In the genomic region with DNA sequence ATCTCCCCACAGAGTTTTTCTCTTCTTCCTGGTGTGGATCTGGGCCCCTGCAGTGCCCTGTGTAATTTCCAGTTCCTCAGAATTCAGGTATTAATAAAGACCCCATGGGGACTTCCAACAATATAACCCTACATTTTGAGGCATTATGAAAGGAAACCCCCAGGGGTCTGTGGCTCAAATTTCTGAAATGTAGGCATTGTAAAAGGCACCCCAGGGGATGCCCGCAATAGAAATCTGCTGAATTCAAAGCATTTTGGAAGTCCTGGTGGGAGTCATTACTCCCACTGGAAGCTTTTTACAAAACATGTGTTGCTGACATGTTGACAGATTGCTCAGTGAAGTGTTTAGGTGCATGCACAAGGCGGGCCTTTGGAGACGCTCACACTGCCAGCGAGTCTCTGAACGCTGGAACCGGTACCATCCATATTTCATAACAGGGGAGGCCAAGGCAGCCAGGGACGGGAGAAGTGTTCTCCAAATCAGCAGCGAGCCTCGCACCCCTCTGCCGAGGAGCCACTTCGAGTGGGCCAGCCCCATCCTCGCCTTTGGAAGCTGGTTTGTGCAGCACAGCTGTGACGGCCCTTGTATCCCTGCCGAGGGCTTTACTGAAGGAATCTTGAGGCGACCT, we compare ENCODE assay signal across 9 cellular contexts.
DNase-seq lines count a peak whose midpoint lies in the region; ATAC-seq and TF ChIP-seq lines count a peak whose summit lies in the region.
"Had no signal": no experiment of that assay in that cellular context is flagged by ENCODE, and none has a peak within 500 bp of the region (broad histone marks: within the 10 kb centered on the region; RNA-seq: fewer than 3 reads in every experiment).

No MANE protein-coding gene starts in this region.

- H3K79me1 ChIP-seq in mesenchymal stem cell (replicated peaks; ENCODE audit: low read length, poor library complexity, severe bottlenecking), result peaks cover 10% of the 10 kb centered on the region

- peaks cover 14% of the 10 kb centered on the region for H3K27me3 Mint-ChIP-seq in CD8-positive, alpha-beta T cell (ENCODE audit: low read depth)

- no peak for TF ChIP-seq POLR2A in thyroid gland (IDR thresholded peaks at IDR 0.05)

- H3K36me3 Mint-ChIP-seq in CD8-positive, alpha-beta T cell, result no peaks in the 10 kb centered on the region

- H3K27me3 ChIP-seq in mesenchymal stem cell (ENCODE audit: control insufficient read depth in 1 of 2, insufficient read depth in 1 of 2, low read length in 2 of 2) (no peaks in the 10 kb centered on the region), thyroid gland (no peaks in the 10 kb centered on the region)
- H3K27me3 ChIP-seq in CD8-positive, alpha-beta T cell (ENCODE audit: insufficient read depth, low read length), result no peaks in the 10 kb centered on the region

- intact Hi-C loops in thyroid gland (cut with DNase I), result no loop called here
- intact Hi-C loops in CD8-positive, alpha-beta T cell (cut with DNase I, micrococcal nuclease), result no loop called here

- 10% methylated on average over 15 of the region's 15 CpGs for WGBS in mesenchymal stem cell
- 48 to 49% methylated on average over 7 to 11 of the region's 15 CpGs for WGBS in thyroid gland, 2 donors

- no peak overlapping the region for H2AFZ ChIP-seq in mesenchymal stem cell (ENCODE audit: low read depth, low read length)

- peak overlapping the region; percentile 19 for H4K8ac ChIP-seq in mesenchymal stem cell (ENCODE audit: low read length)

- no peak overlapping the region for H3K4me3 Mint-ChIP-seq in CD8-positive, alpha-beta T cell

- peak overlapping the region in 1 of 2 experiments; percentile 57 for H2BK12ac ChIP-seq in mesenchymal stem cell (ENCODE audit: low read length in 2 of 2)

- TF ChIP-seq CTCF in thyroid gland (IDR thresholded peaks at IDR 0.05), result no peak
- TF ChIP-seq CTCF in CD8-positive, alpha-beta T cell (IDR thresholded peaks at IDR 0.05), result no peak

- no peak overlapping the region for H3K4ac ChIP-seq in mesenchymal stem cell (ENCODE audit: low read depth in 1 of 2, low read length in 2 of 2)

- no peak for ATAC-seq in CD8-positive, alpha-beta T cell

- H2BK15ac ChIP-seq in mesenchymal stem cell (ENCODE audit: low read depth, poor library complexity, severe bottlenecking), result no peak overlapping the region

- no peak overlapping the region for H3K23ac ChIP-seq in mesenchymal stem cell (ENCODE audit: low read length in 2 of 2)

- H2AK5ac ChIP-seq in mesenchymal stem cell (ENCODE audit: low read length, severe bottlenecking), result no peak overlapping the region

- no peak overlapping the region for H3K14ac ChIP-seq in mesenchymal stem cell (ENCODE audit: low read length in 2 of 2)

- CTCF ChIA-PET in CD8-positive, alpha-beta T cell (lab: Charles Lee), result no interaction called here

- no peak overlapping the region for H3K27ac Mint-ChIP-seq in CD8-positive, alpha-beta T cell

- H3K4me1 Mint-ChIP-seq in CD8-positive, alpha-beta T cell (ENCODE audit: low read depth), result no peaks in the 10 kb centered on the region

- H3K4me3 ChIP-seq in mesenchymal stem cell (ENCODE audit: insufficient read depth in 1 of 2, low read depth in 1 of 2, low read length in 2 of 2), result peak overlapping the region in 1 of 2 experiments; percentile 43
- H3K4me3 ChIP-seq in thyroid gland (replicated peaks in 1 of 3), result no peak overlapping the region
- H3K4me3 ChIP-seq in CD8-positive, alpha-beta T cell (ENCODE audit: low read depth, low read length), result no peak overlapping the region

- DNase-seq in NCI-H2227 (lab: John Stamatoyannopoulos, UW; ENCODE audit: unreplicated experiment) (peak; percentile 91), ecto neural progenitor cell (ENCODE audit: low spot score) (peak; percentile 87), mesenchymal stem cell (peak; percentile 9), thyroid gland (peak; percentile 20 to 45), globus pallidus (ENCODE audit: low spot score) (no peak), medulla oblongata (ENCODE audit: extremely low spot score) (no peak)
- DNase-seq in activated effector memory CD4-positive, alpha-beta T cell treated with anti-CD3 and anti-CD28 coated beads, Interleukin-2, amount 50 U/mL, for 16 hours, result no peak
- no peak for DNase-seq in CD8-positive, alpha-beta T cell
- DNase-seq: activated CD8-positive, alpha-beta memory T cell treated with anti-CD3 and anti-CD28 coated beads, Interleukin-2, amount 50 U/mL, for 48 hours had no signal

- H3K4me2 ChIP-seq in mesenchymal stem cell (ENCODE audit: low read length, poor library complexity, severe bottlenecking), result peak overlapping the region; percentile 54

- no peak overlapping the region for H4K91ac ChIP-seq in mesenchymal stem cell (ENCODE audit: low read length)

- H3K27ac ChIP-seq in mesenchymal stem cell (ENCODE audit: low read length, poor library complexity, severe bottlenecking) (peak overlapping the region; percentile 92), thyroid gland (peak overlapping the region in 2 of 3 donors; percentile 38 to 61)
- no peak overlapping the region for H3K27ac ChIP-seq in CD8-positive, alpha-beta T cell (ENCODE audit: low read depth, low read length)

- H3K9me3 ChIP-seq in mesenchymal stem cell (ENCODE audit: control insufficient read depth, low read length), result no peaks in the 10 kb centered on the region
- no peaks in the 10 kb centered on the region for H3K9me3 ChIP-seq in thyroid gland
- no peaks in the 10 kb centered on the region for H3K9me3 ChIP-seq in CD8-positive, alpha-beta T cell (ENCODE audit: low read length)

- H3K36me3 ChIP-seq in mesenchymal stem cell (ENCODE audit: control insufficient read depth in 1 of 2, insufficient read depth in 2 of 2, low read depth in 1 of 2, low read length in 2 of 2), result peaks cover 0 to 5% of the 10 kb centered on the region in 2 experiments
- H3K36me3 ChIP-seq in thyroid gland, result no peaks in the 10 kb centered on the region
- H3K36me3 ChIP-seq in CD8-positive, alpha-beta T cell (ENCODE audit: insufficient read depth, low read length), result no peaks in the 10 kb centered on the region

- H3K9ac ChIP-seq in mesenchymal stem cell (ENCODE audit: low read length), result peak overlapping the region; percentile 81

- POLR2A ChIA-PET in CD8-positive, alpha-beta T cell (lab: Charles Lee), result no interaction called here

- H3K4me1 ChIP-seq in mesenchymal stem cell (ENCODE audit: control insufficient read depth, insufficient read depth, low read depth, low read length) (peaks cover 48% of the 10 kb centered on the region), thyroid gland (peaks cover 26 to 29% of the 10 kb centered on the region in 2 donors)
- no peaks in the 10 kb centered on the region for H3K4me1 ChIP-seq in CD8-positive, alpha-beta T cell (ENCODE audit: insufficient read depth, low read length)

- H3K18ac ChIP-seq in mesenchymal stem cell (ENCODE audit: low read depth in 1 of 2, low read length in 2 of 2), result peak overlapping the region in 1 of 2 experiments; percentile 18

- peak overlapping the region; percentile 63 for H2BK5ac ChIP-seq in mesenchymal stem cell (ENCODE audit: low read depth, low read length, poor library complexity, severe bottlenecking)

- H2BK120ac ChIP-seq in mesenchymal stem cell (ENCODE audit: low read depth, low read length), result no peak overlapping the region

- no peaks in the 10 kb centered on the region for H3K9me3 Mint-ChIP-seq in CD8-positive, alpha-beta T cell

Comparison
In these comparisons a context has a peak if more than half of its experiments do, and no peak if none do; other contexts are left out.
1. DNase-seq: peak in NCI-H2227 (single experiment), ecto neural progenitor cell (single experiment), mesenchymal stem cell (single experiment) and thyroid gland (2 of 2); none in activated effector memory CD4-positive, alpha-beta T cell treated with anti-CD3 and anti-CD28 coated beads, Interleukin-2, amount 50 U/mL, for 16 hours (single experiment), CD8-positive, alpha-beta T cell (0 of 7), globus pallidus (single experiment) and medulla oblongata (single experiment).